23 cellular contexts compared by ENCODE assay signal in genomic region chr2:100615886-100616285, GRCh38. TPM values are rescaled to one million over a fixed set of nuclear protein-coding genes. Genes with fewer than 3 reads are reported as not detected.
DNase-seq lines count a peak whose midpoint lies in the region; ATAC-seq and TF ChIP-seq lines count a peak whose summit lies in the region.
"Had no signal": no experiment of that assay in that cellular context is flagged by ENCODE, and none has a peak within 500 bp of the region (broad histone marks: within the 10 kb centered on the region; RNA-seq: fewer than 3 reads in every experiment).

No MANE protein-coding gene starts in this region.

- POLR2A ChIA-PET in activated CD8-positive, alpha-beta T cell treated with anti-CD3 and anti-CD28 coated beads, Interleukin-2, amount 10 ng/mL, durations not matched to agents 7 days and 5 days (lab: Charles Lee), result no interaction called here

- H3K27me3 ChIP-seq in heart right ventricle (no peaks in the 10 kb centered on the region), upper lobe of right lung (no peaks in the 10 kb centered on the region)
- H3K27me3 ChIP-seq: BLaER1, MG63 had no signal

- CTCF ChIA-PET in activated CD8-positive, alpha-beta T cell treated with anti-CD3 and anti-CD28 coated beads, Interleukin-2, amount 10 ng/mL, durations not matched to agents 7 days and 5 days (lab: Charles Lee), result no interaction called here

- H3K36me3 Mint-ChIP-seq in activated CD8-positive, alpha-beta T cell treated with anti-CD3 and anti-CD28 coated beads, Interleukin-2, amount 10 ng/mL, durations not matched to agents 7 days and 5 days (ENCODE audit: low read depth), result no peaks in the 10 kb centered on the region
- no peaks in the 10 kb centered on the region for H3K36me3 Mint-ChIP-seq in activated naive CD4-positive, alpha-beta T cell treated with anti-CD3 and anti-CD28 coated beads, Interleukin-2, amount 50 U/mL, for 72 hours

- TF ChIP-seq CTCF in heart right ventricle (IDR thresholded peaks at IDR 0.05), result no peak
- TF ChIP-seq CTCF in upper lobe of right lung (IDR thresholded peaks at IDR 0.05), result no peak

- H3K27ac ChIP-seq in heart right ventricle (peak overlapping the region in 4 of 10 donors; percentile 6 to 58 (median 34)), upper lobe of right lung (no peak overlapping the region)
- H3K27ac ChIP-seq: BLaER1, PC-9 had no signal

- H3K4me1 Mint-ChIP-seq in activated CD8-positive, alpha-beta T cell treated with anti-CD3 and anti-CD28 coated beads, Interleukin-2, amount 10 ng/mL, durations not matched to agents 7 days and 5 days (ENCODE audit: low read depth), result no peaks in the 10 kb centered on the region

- H3K4me3 Mint-ChIP-seq in activated CD8-positive, alpha-beta T cell treated with anti-CD3 and anti-CD28 coated beads, Interleukin-2, amount 10 ng/mL, durations not matched to agents 7 days and 5 days, result no peak overlapping the region
- H3K4me3 Mint-ChIP-seq: CD4-positive, CD25-positive, alpha-beta regulatory T cell had no signal

- 49 to 62% methylated on average over 4 of the region's 4 CpGs for WGBS in heart right ventricle, 2 donors

- ATAC-seq in heart right ventricle (peak in 7 of 8 donors; percentile 49 to 85 (median 81)), upper lobe of right lung (no peak)
- ATAC-seq in activated CD8-positive, alpha-beta T cell treated with anti-CD3 and anti-CD28 coated beads, Interleukin-2, amount 10 ng/mL, durations not matched to agents 7 days and 5 days, result no peak
- ATAC-seq in activated naive CD4-positive, alpha-beta T cell treated with anti-CD3 and anti-CD28 coated beads, Interleukin-2, amount 50 U/mL, for 72 hours, result no peak
- ATAC-seq: GM12878 had no signal

- H3K9me3 ChIP-seq in heart right ventricle (no peaks in the 10 kb centered on the region), upper lobe of right lung (no peaks in the 10 kb centered on the region)
- H3K9me3 ChIP-seq: BLaER1, MG63 had no signal

- H3K9me3 Mint-ChIP-seq in activated CD8-positive, alpha-beta T cell treated with anti-CD3 and anti-CD28 coated beads, Interleukin-2, amount 10 ng/mL, durations not matched to agents 7 days and 5 days (ENCODE audit: insufficient read depth), result no peaks in the 10 kb centered on the region
- peaks cover 0 to 3% of the 10 kb centered on the region in 2 donors for H3K9me3 Mint-ChIP-seq in activated naive CD4-positive, alpha-beta T cell treated with anti-CD3 and anti-CD28 coated beads, Interleukin-2, amount 50 U/mL, for 72 hours

- no peak overlapping the region for H3K4me3 ChIP-seq in heart right ventricle
- H3K4me3 ChIP-seq in upper lobe of right lung, result no peak overlapping the region
- H3K4me3 ChIP-seq: BLaER1, GM12878, MG63, PC-9 had no signal

- no peaks in the 10 kb centered on the region for H3K4me1 ChIP-seq in heart right ventricle
- H3K4me1 ChIP-seq in upper lobe of right lung, result no peaks in the 10 kb centered on the region
- H3K4me1 ChIP-seq: BLaER1 had no signal

- peak; percentile 10 for DNase-seq in activated CD8-positive, alpha-beta memory T cell treated with anti-CD3 and anti-CD28 coated beads, Interleukin-2, amount 50 U/mL, for 48 hours
- no peak for DNase-seq in activated CD8-positive, alpha-beta memory T cell treated with anti-CD3 and anti-CD28 coated beads, Interleukin-2, amount 50 U/mL, for 4 hours
- DNase-seq in heart right ventricle (peak in 1 of 2 donors; percentile 11), islet precursor cell (peak; percentile 39), upper lobe of right lung (peak; percentile 31), NCI-H1417 (lab: John Stamatoyannopoulos, UW) (no peak)
- no peak for DNase-seq in activated CD8-positive, alpha-beta T cell treated with anti-CD3 and anti-CD28 coated beads, Interleukin-2, amount 10 ng/mL, durations not matched to agents 7 days and 5 days
- DNase-seq in activated naive CD4-positive, alpha-beta T cell treated with anti-CD3 and anti-CD28 coated beads, Interleukin-2, amount 50 U/mL, for 72 hours (ENCODE audit: low spot score in 2 of 2), result no peak
- DNase-seq: CD4-positive, CD25-positive, alpha-beta regulatory T cell; DMS79; EL; GDM1; IMR-90; KG1; MG63; NCI-H1694; NCI-H2029 treated with DMSO at 0.1 percent for 48 hours; NCI-H2227 treated with DMSO at 0.1 percent for 48 hours; NCI-H526 treated with DMSO at 0.1 percent for 48 hours; SHP77 had no signal

- H3K27ac Mint-ChIP-seq in activated CD8-positive, alpha-beta T cell treated with anti-CD3 and anti-CD28 coated beads, Interleukin-2, amount 10 ng/mL, durations not matched to agents 7 days and 5 days, result no peak overlapping the region
- H3K27ac Mint-ChIP-seq in activated naive CD4-positive, alpha-beta T cell treated with anti-CD3 and anti-CD28 coated beads, Interleukin-2, amount 50 U/mL, for 72 hours, result no peak overlapping the region
- H3K27ac Mint-ChIP-seq: CD4-positive, CD25-positive, alpha-beta regulatory T cell had no signal

- H3K27me3 Mint-ChIP-seq in activated CD8-positive, alpha-beta T cell treated with anti-CD3 and anti-CD28 coated beads, Interleukin-2, amount 10 ng/mL, durations not matched to agents 7 days and 5 days (ENCODE audit: low read depth), result peaks cover 2% of the 10 kb centered on the region

- intact Hi-C loops in heart right ventricle (cut with DNase I), result loop anchor here in 4 of 10 donors (5.0 to 10.0 kb wide), 4 partner anchors 56 to 289 kb away; no protein-coding TSS in a partner anchor
- intact Hi-C loops in upper lobe of right lung (cut with DNase I), result no loop called here

- no peaks in the 10 kb centered on the region for H3K36me3 ChIP-seq in heart right ventricle
- no peaks in the 10 kb centered on the region for H3K36me3 ChIP-seq in upper lobe of right lung
- H3K36me3 ChIP-seq: BLaER1, MG63 had no signal

RNA-seq across cellular contexts. Expression of gene PDCL3, which starts 53.1 kb away (rescaled TPM):
- total RNA-seq in heart right ventricle (10 to 100 TPM; 17.0 to 30.0 (median 23.4) TPM), upper lobe of right lung (21.6 TPM)
- 10 to 100 TPM; 23.3 to 24.1 TPM for polyA plus RNA-seq in heart right ventricle
- total RNA-seq in activated CD8-positive, alpha-beta T cell treated with anti-CD3 and anti-CD28 coated beads, Interleukin-2, amount 10 ng/mL, durations not matched to agents 7 days and 5 days, result 10 to 100 TPM; 33.9 to 34.1 TPM
- total RNA-seq in activated naive CD4-positive, alpha-beta T cell treated with anti-CD3 and anti-CD28 coated beads, Interleukin-2, amount 50 U/mL, for 72 hours, result 10 to 100 TPM; 37.0 to 39.5 TPM

Comparison
In these comparisons a context has a peak if more than half of its experiments do, and no peak if none do; other contexts are left out.
1. DNase-seq: peak in activated CD8-positive, alpha-beta memory T cell treated with anti-CD3 and anti-CD28 coated beads, Interleukin-2, amount 50 U/mL, for 48 hours (single experiment), islet precursor cell (single experiment) and upper lobe of right lung (single experiment); none in activated CD8-positive, alpha-beta memory T cell treated with anti-CD3 and anti-CD28 coated beads, Interleukin-2, amount 50 U/mL, for 4 hours (single experiment), activated CD8-positive, alpha-beta T cell treated with anti-CD3 and anti-CD28 coated beads, Interleukin-2, amount 10 ng/mL, durations not matched to agents 7 days and 5 days (single experiment), NCI-H1417 (0 of 3) and activated naive CD4-positive, alpha-beta T cell treated with anti-CD3 and anti-CD28 coated beads, Interleukin-2, amount 50 U/mL, for 72 hours (0 of 2).
2. ATAC-seq: peak in heart right ventricle (7 of 8); none in upper lobe of right lung (single experiment), activated CD8-positive, alpha-beta T cell treated with anti-CD3 and anti-CD28 coated beads, Interleukin-2, amount 10 ng/mL, durations not matched to agents 7 days and 5 days (single experiment) and activated naive CD4-positive, alpha-beta T cell treated with anti-CD3 and anti-CD28 coated beads, Interleukin-2, amount 50 U/mL, for 72 hours (0 of 2).